In genomic region chr7:102286237-102287081, GRCh38 we compare ENCODE assay signal across 8 cellular contexts. TPM values are rescaled to one million over a fixed set of nuclear protein-coding genes. Genes with fewer than 3 reads are reported as not detected.
DNase-seq lines count a peak whose midpoint lies in the region; ATAC-seq and TF ChIP-seq lines count a peak whose summit lies in the region.

TSS of gene SH2B2 (plus strand) at chr7:102286868. CDS start at chr7:102300551, 13,683 bp downstream.

- H3K27me3 ChIP-seq in BLaER1 treated with 17β-estradiol and CSF1 and Interleukin-3, amounts not matched to agents 10 nM and 100 nM: no peaks in the 10 kb centered on the region
- H3K27me3 ChIP-seq in left lung: peaks cover 0 to 13% of the 10 kb centered on the region in 2 donors

- TF ChIP-seq CTCF in WI38 (IDR thresholded peaks at IDR 0.05; ENCODE audit: low read depth, low read length) (no peak), left lung (IDR thresholded peaks at IDR 0.05) (no peak)

- H3K27ac Mint-ChIP-seq in dendritic cell treated with granulocyte-macrophage colony-stimulating factor and Interleukin-4, amounts not matched to agents 40 ng/mL and 50 ng/mL, for 4 days: peak within 1 kb of the TSS; percentile 74

- peak within 1 kb of the TSS; percentile 95 to 100 (median 100) for H3K4me2 ChIP-seq in BLaER1 treated with 17β-estradiol and CSF1 and Interleukin-3, amounts not matched to agents 10 nM and 100 nM

- intact Hi-C loops in dendritic cell treated with granulocyte-macrophage colony-stimulating factor and Interleukin-4, amounts not matched to agents 40 ng/mL and 50 ng/mL, for 4 days (cut with micrococcal nuclease): loop anchor here (5.0 kb wide), 1 partner anchor 76 kb away; no protein-coding TSS in a partner anchor
- intact Hi-C loops in left lung (cut with DNase I): no loop called here

- peak within 1 kb of the TSS; percentile 90 for H3K4me3 Mint-ChIP-seq in dendritic cell treated with granulocyte-macrophage colony-stimulating factor and Interleukin-4, amounts not matched to agents 40 ng/mL and 50 ng/mL, for 4 days

- H3K27ac ChIP-seq in BLaER1 treated with 17β-estradiol and CSF1 and Interleukin-3, amounts not matched to agents 10 nM and 100 nM: peak within 1 kb of the TSS; percentile 74 to 100 (median 99)
- H3K27ac ChIP-seq in left lung: peak within 1 kb of the TSS; percentile 87 to 95

- H3K9me3 ChIP-seq in BLaER1 treated with 17β-estradiol and CSF1 and Interleukin-3, amounts not matched to agents 10 nM and 100 nM (replicated peaks in 1 of 11): no peaks in the 10 kb centered on the region
- no peaks in the 10 kb centered on the region for H3K9me3 ChIP-seq in left lung

- DNase-seq in NCI-H1092 (lab: John Stamatoyannopoulos, UW) (peak; percentile 55), left lung (peak; percentile 85 to 92), middle frontal gyrus (ENCODE audit: extremely low spot score, low spot score) (no peak)
- peak; percentile 36 to 52 for DNase-seq in stimulated activated CD4-positive, alpha-beta T cell treated with anti-CD3 and anti-CD28 coated beads, Interleukin-4, amount 100 ng/mL, for 4 hours

- peaks cover 53% of the 10 kb centered on the region for H3K4me1 Mint-ChIP-seq in dendritic cell treated with granulocyte-macrophage colony-stimulating factor and Interleukin-4, amounts not matched to agents 40 ng/mL and 50 ng/mL, for 4 days (ENCODE audit: low read depth)

- peaks cover 3% of the 10 kb centered on the region for H3K27me3 Mint-ChIP-seq in dendritic cell treated with granulocyte-macrophage colony-stimulating factor and Interleukin-4, amounts not matched to agents 40 ng/mL and 50 ng/mL, for 4 days

- H3K9me3 Mint-ChIP-seq in dendritic cell treated with granulocyte-macrophage colony-stimulating factor and Interleukin-4, amounts not matched to agents 40 ng/mL and 50 ng/mL, for 4 days: no peaks in the 10 kb centered on the region

- H3K9ac ChIP-seq in BLaER1 treated with 17β-estradiol and CSF1 and Interleukin-3, amounts not matched to agents 10 nM and 100 nM: peak within 1 kb of the TSS; percentile 87 to 99 (median 96)

- peak within 1 kb of the TSS; percentile 77 to 94 (median 88) for H3K4me3 ChIP-seq in BLaER1 treated with 17β-estradiol and CSF1 and Interleukin-3, amounts not matched to agents 10 nM and 100 nM
- peak within 1 kb of the TSS; percentile 72 for H3K4me3 ChIP-seq in WI38 (ENCODE audit: low read depth, low read length)
- peak within 1 kb of the TSS; percentile 85 for H3K4me3 ChIP-seq in left lung

- peaks cover 40 to 49% (median 47%) of the 10 kb centered on the region in 11 experiments for H4K20me1 ChIP-seq in BLaER1 treated with 17β-estradiol and CSF1 and Interleukin-3, amounts not matched to agents 10 nM and 100 nM

- peaks cover 0 to 11% (median 0%) of the 10 kb centered on the region in 11 experiments; a peak in 6 of 22 replicates for H3K36me3 ChIP-seq in BLaER1 treated with 17β-estradiol and CSF1 and Interleukin-3, amounts not matched to agents 10 nM and 100 nM
- H3K36me3 ChIP-seq in left lung: no peaks in the 10 kb centered on the region

- H3K36me3 Mint-ChIP-seq in dendritic cell treated with granulocyte-macrophage colony-stimulating factor and Interleukin-4, amounts not matched to agents 40 ng/mL and 50 ng/mL, for 4 days (ENCODE audit: low read depth): peaks cover 9% of the 10 kb centered on the region

- ATAC-seq in GM19351 (IDR thresholded peaks at IDR 0.05; ENCODE audit: unreplicated experiment) (peak; percentile 22), left lung (peak; percentile 80)

- peaks cover 47 to 74% (median 67%) of the 10 kb centered on the region in 10 experiments for H3K4me1 ChIP-seq in BLaER1 treated with 17β-estradiol and CSF1 and Interleukin-3, amounts not matched to agents 10 nM and 100 nM
- H3K4me1 ChIP-seq in left lung: peaks cover 4 to 45% of the 10 kb centered on the region in 2 donors

RNA-seq across cellular contexts. Expression of gene SH2B2, which starts in this region (rescaled TPM):
- 1 to 10 TPM; 5.7 to 8.2 TPM for total RNA-seq in left lung
